Comparison of ENCODE assay signal across 8 cellular contexts in the genomic region with DNA sequence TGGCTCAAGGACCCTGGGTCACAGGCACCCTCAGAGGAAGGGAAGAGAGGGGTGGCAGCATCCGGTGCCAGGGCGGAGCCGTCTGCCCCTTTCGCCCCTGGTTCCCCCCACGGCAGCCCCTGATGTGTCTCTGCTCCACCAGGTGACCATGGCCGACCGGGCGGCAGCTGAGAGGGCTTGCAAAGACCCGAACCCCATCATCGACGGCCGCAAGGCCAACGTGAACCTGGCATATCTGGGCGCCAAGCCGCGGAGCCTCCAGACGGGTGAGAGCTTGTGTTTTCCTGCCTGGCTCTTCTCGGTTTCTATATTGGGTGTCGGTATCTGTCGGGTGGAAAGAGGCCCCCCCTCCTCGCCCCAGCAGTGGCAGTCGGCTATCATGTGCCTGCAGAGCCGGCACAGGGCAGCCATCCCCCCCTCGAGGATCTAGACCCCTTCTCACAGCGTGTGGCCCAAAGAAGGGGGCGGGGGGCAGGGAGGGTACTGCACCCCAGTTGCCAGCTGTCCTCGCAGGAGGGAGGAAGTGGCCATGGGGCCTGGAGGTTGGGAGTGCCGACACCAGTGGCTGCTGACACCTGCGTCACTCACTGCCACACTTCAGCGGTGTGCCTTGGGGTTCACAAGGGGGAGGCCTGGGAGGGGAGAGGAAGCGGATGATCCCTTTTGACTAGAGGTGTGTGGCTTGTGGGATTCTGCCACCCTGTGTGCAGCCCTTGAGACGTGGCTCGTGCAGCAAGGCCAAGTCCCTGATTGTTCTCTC. TPM values are rescaled to one million over a fixed set of nuclear protein-coding genes. Genes with fewer than 3 reads are reported as not detected.
DNase-seq lines count a peak whose midpoint lies in the region; ATAC-seq and TF ChIP-seq lines count a peak whose summit lies in the region.

No MANE protein-coding gene starts in this region.

- H3K27me3 ChIP-seq in KMS-11 (ENCODE audit: insufficient read depth, low read depth), result no peaks in the 10 kb centered on the region
- H3K27me3 ChIP-seq in neuronal stem cell (ENCODE audit: control insufficient read depth in 3 of 3, insufficient read depth in 3 of 3, low read depth in 1 of 3, low read length in 3 of 3), result peaks cover 0 to 16% (median 6%) of the 10 kb centered on the region in 3 experiments
- no peaks in the 10 kb centered on the region for H3K27me3 ChIP-seq in tibial nerve

- no CpG with 5 or more reads among the region's 33 CpGs for WGBS in neuronal stem cell (ENCODE audit: extremely low coverage in 2 of 2, insufficient read length in 2 of 2, insufficient replicate concordance in 1 of 2), 2 donors
- WGBS in tibial nerve, 2 donors, result 49 to 57% methylated on average over 17 to 28 of the region's 33 CpGs

- no peak for TF ChIP-seq EP300 in tibial nerve (IDR thresholded peaks at IDR 0.05)

- H3K4me2 ChIP-seq in KMS-11 (peak overlapping the region; percentile 72), neuronal stem cell (ENCODE audit: insufficient read depth, low read length, poor library complexity, severe bottlenecking) (peak overlapping the region; percentile 54)

- CTCF ChIA-PET in activated CD8-positive, alpha-beta memory T cell treated with anti-CD3 and anti-CD28 coated beads, Interleukin-2, amount 10 ng/mL, durations not matched to agents 7 days and 5 days (lab: Charles Lee), result interaction anchor here (0.8 to 3.9 kb wide), 8 partner anchors 9 to 227 kb away, joined by 3 to 24 read pairs (median 6); partner anchors contain the start of gene ZBP1

- no peak overlapping the region for H4K8ac ChIP-seq in neuronal stem cell (ENCODE audit: low read depth, low read length)

- H2BK15ac ChIP-seq in neuronal stem cell (ENCODE audit: low read length), result peak overlapping the region; percentile 21

- peaks cover 50% of the 10 kb centered on the region for H3K36me3 Mint-ChIP-seq in activated CD8-positive, alpha-beta memory T cell treated with anti-CD3 and anti-CD28 coated beads, Interleukin-2, amount 10 ng/mL, durations not matched to agents 7 days and 5 days

- H3K9ac ChIP-seq in KMS-11 (peak overlapping the region; percentile 61), neuronal stem cell (ENCODE audit: low read depth, low read length, poor library complexity) (peak overlapping the region; percentile 72)

- H2BK12ac ChIP-seq in neuronal stem cell (ENCODE audit: low read length), result no peak overlapping the region

- in situ Hi-C loops in G401 (cut with HindIII; ENCODE audit: low sequenced_read_pairs), result no loop called here

- H3K27ac ChIP-seq in KMS-11, result peak overlapping the region; percentile 72
- no peak overlapping the region for H3K27ac ChIP-seq in neuronal stem cell (replicated peaks; ENCODE audit: low read length)
- peak overlapping the region; percentile 17 to 87 (median 80) for H3K27ac ChIP-seq in tibial nerve

- peak; percentile 51 for TF ChIP-seq POLR2A in erythroblast (IDR thresholded peaks at IDR 0.05; ENCODE audit: low read length)
- no peak for TF ChIP-seq POLR2A in tibial nerve (IDR thresholded peaks at IDR 0.05)

- H3K4me1 Mint-ChIP-seq in activated CD8-positive, alpha-beta memory T cell treated with anti-CD3 and anti-CD28 coated beads, Interleukin-2, amount 10 ng/mL, durations not matched to agents 7 days and 5 days, result peaks cover 57% of the 10 kb centered on the region

- H3K9me3 ChIP-seq in neuronal stem cell (replicated peaks in 1 of 2; ENCODE audit: control insufficient read depth in 2 of 2, insufficient read depth in 1 of 2, low read depth in 1 of 2, low read length in 2 of 2), result peaks cover 0 to 2% of the 10 kb centered on the region in 2 donors
- no peaks in the 10 kb centered on the region for H3K9me3 ChIP-seq in tibial nerve

- peak overlapping the region; percentile 61 for H2AK5ac ChIP-seq in neuronal stem cell (ENCODE audit: low read depth, low read length)

- H3K79me1 ChIP-seq in neuronal stem cell (ENCODE audit: low read depth, low read length), result peaks cover 16% of the 10 kb centered on the region

- peak; percentile 70 for DNase-seq in G401 (ENCODE audit: low spot score)
- DNase-seq in activated CD8-positive, alpha-beta memory T cell treated with anti-CD3 and anti-CD28 coated beads, Interleukin-2, amount 10 ng/mL, durations not matched to agents 7 days and 5 days, result peak; percentile 96
- peak; percentile 73 to 76 for DNase-seq in erythroblast (lab: John Stamatoyannopoulos, UW)
- no peak for DNase-seq in neuronal stem cell (ENCODE audit: low spot score)
- no peak for DNase-seq in tibial nerve (ENCODE audit: low spot score in 2 of 2)
- no peak for DNase-seq in HK-2 (ENCODE audit: unreplicated experiment)

- peak overlapping the region; percentile 78 for H3K4me3 Mint-ChIP-seq in activated CD8-positive, alpha-beta memory T cell treated with anti-CD3 and anti-CD28 coated beads, Interleukin-2, amount 10 ng/mL, durations not matched to agents 7 days and 5 days

- no peak overlapping the region for H2BK120ac ChIP-seq in neuronal stem cell (ENCODE audit: low read depth, low read length)

- no peak overlapping the region for H2AFZ ChIP-seq in KMS-11 (ENCODE audit: low read depth)
- no peak overlapping the region for H2AFZ ChIP-seq in neuronal stem cell (ENCODE audit: low read length)

- peak overlapping the region; percentile 15 for H3K18ac ChIP-seq in neuronal stem cell (ENCODE audit: low read length)

- peak overlapping the region; percentile 12 for H3K14ac ChIP-seq in neuronal stem cell (ENCODE audit: low read length)

- H3K9me3 Mint-ChIP-seq in activated CD8-positive, alpha-beta memory T cell treated with anti-CD3 and anti-CD28 coated beads, Interleukin-2, amount 10 ng/mL, durations not matched to agents 7 days and 5 days (ENCODE audit: low read depth), result no peaks in the 10 kb centered on the region

- no peaks in the 10 kb centered on the region for H3K27me3 Mint-ChIP-seq in activated CD8-positive, alpha-beta memory T cell treated with anti-CD3 and anti-CD28 coated beads, Interleukin-2, amount 10 ng/mL, durations not matched to agents 7 days and 5 days

- H3K4ac ChIP-seq in neuronal stem cell (ENCODE audit: low read length), result no peak overlapping the region

- peaks cover 65% of the 10 kb centered on the region for H3K4me1 ChIP-seq in KMS-11 (ENCODE audit: low read depth, poor library complexity, severe bottlenecking)
- peaks cover 29 to 41% of the 10 kb centered on the region in 2 donors for H3K4me1 ChIP-seq in neuronal stem cell (ENCODE audit: control insufficient read depth in 2 of 2, insufficient read depth in 1 of 2, low read depth in 1 of 2, low read length in 2 of 2)
- H3K4me1 ChIP-seq in tibial nerve, result peaks cover 0 to 69% (median 55%) of the 10 kb centered on the region in 4 donors

- H3K27ac Mint-ChIP-seq in activated CD8-positive, alpha-beta memory T cell treated with anti-CD3 and anti-CD28 coated beads, Interleukin-2, amount 10 ng/mL, durations not matched to agents 7 days and 5 days, result peak overlapping the region; percentile 90

- peak; percentile 51 for ATAC-seq in activated CD8-positive, alpha-beta memory T cell treated with anti-CD3 and anti-CD28 coated beads, Interleukin-2, amount 10 ng/mL, durations not matched to agents 7 days and 5 days
- ATAC-seq in HG03025 (IDR thresholded peaks at IDR 0.05; ENCODE audit: low FRiP score, unreplicated experiment), result no peak

- H3K4me3 ChIP-seq in KMS-11 (IDR thresholded peaks at IDR 0.05; ENCODE audit: insufficient read depth, low read depth, low read length), result no peak overlapping the region
- H3K4me3 ChIP-seq in neuronal stem cell (ENCODE audit: low read length in 2 of 2), result peak overlapping the region; percentile 15 to 99
- peak overlapping the region; percentile 30 to 79 (median 58) for H3K4me3 ChIP-seq in tibial nerve

- no peak overlapping the region for H4K91ac ChIP-seq in neuronal stem cell (ENCODE audit: low read depth, low read length, poor library complexity)

- peak overlapping the region; percentile 70 for H3K23ac ChIP-seq in neuronal stem cell (ENCODE audit: low read depth, low read length, poor library complexity)

- no peak for TF ChIP-seq CTCF in KMS-11 (conservative IDR thresholded peaks at IDR 0.05; ENCODE audit: low read depth, low read length)
- TF ChIP-seq CTCF in tibial nerve (IDR thresholded peaks at IDR 0.05), result no peak

- H3K79me2 ChIP-seq in KMS-11 (ENCODE audit: insufficient read depth, low read depth), result peaks cover 58% of the 10 kb centered on the region

- peaks cover 7% of the 10 kb centered on the region; the same call in 1 of the 2 replicates for H3K36me3 ChIP-seq in KMS-11 (ENCODE audit: insufficient read depth)
- H3K36me3 ChIP-seq in neuronal stem cell (replicated peaks in 1 of 2; ENCODE audit: control insufficient read depth in 2 of 2, insufficient read depth in 2 of 2, low read length in 2 of 2), result peaks cover 18 to 48% of the 10 kb centered on the region in 2 donors
- peaks cover 0 to 21% (median 0%) of the 10 kb centered on the region in 3 donors for H3K36me3 ChIP-seq in tibial nerve

- no peak overlapping the region for H2BK5ac ChIP-seq in neuronal stem cell (ENCODE audit: low read length)

- H4K20me1 ChIP-seq in KMS-11 (ENCODE audit: insufficient read depth), result 0 out of 2 replicates have a peak, but pooled peaks cover 6% of the 10 kb centered on the region

RNA-seq across cellular contexts. Expression of gene RBM38, which starts 1.5 kb away (rescaled TPM):
- total RNA-seq in G401 (2014; rRNA removed; shearing (Covaris generic)), result 74.9 and 101 TPM in 2 replicates
- total RNA-seq in activated CD8-positive, alpha-beta memory T cell treated with anti-CD3 and anti-CD28 coated beads, Interleukin-2, amount 10 ng/mL, durations not matched to agents 7 days and 5 days, result 10 to 100 TPM; 74.8 to 91.9 TPM
- 38.4 TPM for polyA plus RNA-seq in neuronal stem cell (2013, experiment 1 of 2)
- polyA plus RNA-seq in neuronal stem cell (2013, experiment 2 of 2), result 40.3 TPM
- total RNA-seq in tibial nerve, result 10 to 100 TPM in 1 of 4 donors, 1 to 10 TPM in 3; 4.8 to 14.4 (median 5.8) TPM

RNA-seq across cellular contexts. Expression of gene RAE1, which starts 41.6 kb away (rescaled TPM):
- 77.4 and 81.3 TPM in 2 replicates for total RNA-seq in G401 (2014; rRNA removed; shearing (Covaris generic))
- 10 to 100 TPM; 31.4 to 37.5 TPM for total RNA-seq in activated CD8-positive, alpha-beta memory T cell treated with anti-CD3 and anti-CD28 coated beads, Interleukin-2, amount 10 ng/mL, durations not matched to agents 7 days and 5 days
- polyA plus RNA-seq in neuronal stem cell (2013, experiment 1 of 2), result 21.8 TPM
- polyA plus RNA-seq in neuronal stem cell (2013, experiment 2 of 2), result 21.8 TPM
- 10 to 100 TPM; 12.6 to 20.9 (median 19.0) TPM for total RNA-seq in tibial nerve

Comparison
In these comparisons a context has a peak if more than half of its experiments do, and no peak if none do; other contexts are left out.
1. DNase-seq: peak in G401 (single experiment), activated CD8-positive, alpha-beta memory T cell treated with anti-CD3 and anti-CD28 coated beads, Interleukin-2, amount 10 ng/mL, durations not matched to agents 7 days and 5 days (single experiment) and erythroblast (2 of 2); none in neuronal stem cell (single experiment), tibial nerve (0 of 2) and HK-2 (single experiment).